ENCODE assay signal across 16 cellular contexts in the genomic region with DNA sequence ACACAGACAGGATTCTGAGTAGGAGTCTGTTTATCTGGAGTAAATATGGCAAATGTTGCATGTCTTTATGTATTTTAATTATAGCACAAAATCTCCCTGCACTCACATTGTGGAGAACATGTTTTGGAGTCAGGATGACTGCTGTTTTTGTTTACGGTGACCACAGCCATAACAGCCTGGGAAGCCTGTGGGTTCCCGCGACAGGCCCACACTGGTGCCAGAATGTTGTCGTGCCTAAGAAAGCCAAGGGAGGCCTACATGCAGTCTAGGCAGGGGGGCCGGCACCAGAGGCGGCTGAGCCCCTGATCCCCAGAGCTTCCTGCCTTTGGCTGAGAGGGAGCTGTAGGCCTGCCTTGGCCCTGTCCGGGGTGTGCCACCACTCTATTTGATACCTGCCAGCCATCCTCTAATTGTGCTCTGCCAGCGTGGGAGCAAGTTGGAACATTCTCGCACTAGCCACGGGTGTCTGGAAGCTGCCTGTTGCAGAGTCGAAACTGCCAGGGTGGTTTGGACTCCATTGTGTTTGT.
"Had no signal": no experiment of that assay in that cellular context is flagged by ENCODE, and none has a peak within 500 bp of the region (broad histone marks: within the 10 kb centered on the region; RNA-seq: fewer than 3 reads in every experiment).

No MANE protein-coding gene starts in this region.

- H3K4me3 Mint-ChIP-seq: activated CD4-positive, alpha-beta T cell treated with anti-CD3 and anti-CD28 coated beads for 36 hours; activated CD8-positive, alpha-beta T cell treated with anti-CD3 and anti-CD28 coated beads, Interleukin-2, amount 10 ng/mL, durations not matched to agents 7 days and 5 days; activated naive CD8-positive, alpha-beta T cell treated with anti-CD3 and anti-CD28 coated beads, Interleukin-2, amount 50 U/mL, for 24 hours; dendritic cell treated with granulocyte-macrophage colony-stimulating factor and Interleukin-4, amounts not matched to agents 40 ng/mL and 50 ng/mL, for 4 days; natural killer cell treated with Interleukin-12 subunit alpha and Interleukin-12 subunit beta and Interleukin-15 and Interleukin-18, amount 100 ng/mL, for 72 hours; stimulated activated naive CD8-positive, alpha-beta T cell treated with anti-CD3 and anti-CD28 coated beads, Interleukin-15, Interleukin-2, amounts not matched to agents 100 ng/mL and 50 ng/mL, for 24 hours had no signal

- H3K36me3 ChIP-seq: sigmoid colon had no signal

- H3K9me3 ChIP-seq: testis had no signal

- H3K27me3 ChIP-seq: sigmoid colon, testis had no signal

- H3K9me3 Mint-ChIP-seq: dendritic cell treated with granulocyte-macrophage colony-stimulating factor and Interleukin-4, amounts not matched to agents 40 ng/mL and 50 ng/mL, for 4 days; natural killer cell treated with Interleukin-12 subunit alpha and Interleukin-12 subunit beta and Interleukin-15 and Interleukin-18, amount 100 ng/mL, for 72 hours had no signal

- H3K27me3 Mint-ChIP-seq: activated CD4-positive, alpha-beta T cell treated with anti-CD3 and anti-CD28 coated beads for 36 hours; activated naive CD8-positive, alpha-beta T cell treated with anti-CD3 and anti-CD28 coated beads, Interleukin-2, amount 50 U/mL, for 24 hours; natural killer cell treated with Interleukin-12 subunit alpha and Interleukin-12 subunit beta and Interleukin-15 and Interleukin-18, amount 100 ng/mL, for 72 hours; stimulated activated naive CD8-positive, alpha-beta T cell treated with anti-CD3 and anti-CD28 coated beads, Interleukin-15, Interleukin-2, amounts not matched to agents 100 ng/mL and 50 ng/mL, for 24 hours had no signal

- ATAC-seq: activated CD4-positive, alpha-beta T cell treated with anti-CD3 and anti-CD28 coated beads for 36 hours; activated CD8-positive, alpha-beta T cell treated with anti-CD3 and anti-CD28 coated beads, Interleukin-2, amount 10 ng/mL, durations not matched to agents 7 days and 5 days; activated naive CD8-positive, alpha-beta T cell treated with anti-CD3 and anti-CD28 coated beads, Interleukin-2, amount 50 U/mL, for 24 hours; natural killer cell treated with Interleukin-12 subunit alpha and Interleukin-12 subunit beta and Interleukin-15 and Interleukin-18, amount 100 ng/mL, for 72 hours; psoas muscle had no signal

- H3K36me3 Mint-ChIP-seq: natural killer cell treated with Interleukin-12 subunit alpha and Interleukin-12 subunit beta and Interleukin-15 and Interleukin-18, amount 100 ng/mL, for 72 hours had no signal

- H3K4me3 ChIP-seq: psoas muscle, sigmoid colon, testis had no signal

- H3K27ac ChIP-seq: psoas muscle, sigmoid colon, testis, VCaP had no signal

- H3K27ac Mint-ChIP-seq: activated CD4-positive, alpha-beta T cell treated with anti-CD3 and anti-CD28 coated beads for 36 hours; activated CD8-positive, alpha-beta T cell treated with anti-CD3 and anti-CD28 coated beads, Interleukin-2, amount 10 ng/mL, durations not matched to agents 7 days and 5 days; activated naive CD8-positive, alpha-beta T cell treated with anti-CD3 and anti-CD28 coated beads, Interleukin-2, amount 50 U/mL, for 24 hours; dendritic cell treated with granulocyte-macrophage colony-stimulating factor and Interleukin-4, amounts not matched to agents 40 ng/mL and 50 ng/mL, for 4 days; natural killer cell treated with Interleukin-12 subunit alpha and Interleukin-12 subunit beta and Interleukin-15 and Interleukin-18, amount 100 ng/mL, for 72 hours; stimulated activated naive CD8-positive, alpha-beta T cell treated with anti-CD3 and anti-CD28 coated beads, Interleukin-15, Interleukin-2, amounts not matched to agents 100 ng/mL and 50 ng/mL, for 24 hours had no signal

- DNase-seq: activated CD4-positive, alpha-beta T cell treated with anti-CD3 and anti-CD28 coated beads for 36 hours; activated CD8-positive, alpha-beta memory T cell treated with anti-CD3 and anti-CD28 coated beads, Interleukin-2, amount 50 U/mL, for 48 hours; activated CD8-positive, alpha-beta T cell treated with anti-CD3 and anti-CD28 coated beads, Interleukin-2, amount 10 ng/mL, durations not matched to agents 7 days and 5 days; activated naive CD4-positive, alpha-beta T cell treated with Interleukin-2 at 50 U/mL for 16 hours; activated naive CD8-positive, alpha-beta T cell treated with anti-CD3 and anti-CD28 coated beads, Interleukin-2, amount 50 U/mL, for 24 hours; caudate nucleus; erythroblast; psoas muscle; sigmoid colon; stimulated activated CD4-positive, alpha-beta T cell treated with anti-CD3 and anti-CD28 coated beads, Interleukin-2, amount 100 ng/mL, for 48 hours; T-helper 1 cell; testis had no signal

- H3K4me1 ChIP-seq: psoas muscle, sigmoid colon, testis had no signal
